22 cellular contexts compared by ENCODE assay signal in the genomic region with DNA sequence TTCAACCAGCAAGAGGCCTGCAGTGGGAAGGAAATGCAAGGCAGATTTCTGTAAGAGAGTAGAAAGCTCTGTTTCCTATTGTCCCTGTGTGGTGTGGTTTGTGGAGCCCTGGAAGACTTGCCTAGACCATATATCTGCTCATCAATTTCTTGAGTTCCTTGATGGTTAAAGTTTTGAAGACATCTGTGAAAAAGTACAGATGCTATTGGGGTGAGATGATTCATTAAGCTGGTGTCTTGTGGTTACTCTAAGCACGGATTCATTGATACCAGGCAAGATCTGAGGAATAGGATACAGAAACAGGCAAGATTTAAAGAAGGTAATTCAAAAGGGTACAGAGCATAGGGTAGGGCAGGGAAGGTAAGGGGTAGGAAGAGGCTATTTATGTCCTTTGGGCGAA.
"Had no signal": no experiment of that assay in that cellular context is flagged by ENCODE, and none has a peak within 500 bp of the region (broad histone marks: within the 10 kb centered on the region; RNA-seq: fewer than 3 reads in every experiment).

No MANE protein-coding gene starts in this region.

- H2AFZ ChIP-seq: hepatocyte had no signal

- H3K4me2 ChIP-seq: hepatocyte had no signal

- H3K27me3 ChIP-seq: ascending aorta, breast epithelium, hepatocyte, sigmoid colon, tibial nerve, vagina had no signal

- H3K9me3 ChIP-seq: ascending aorta, breast epithelium, sigmoid colon, tibial nerve, vagina had no signal

- ATAC-seq: activated CD8-positive, alpha-beta T cell treated with anti-CD3 and anti-CD28 coated beads, Interleukin-2, amount 10 ng/mL, durations not matched to agents 7 days and 5 days had no signal

- H3K4me3 ChIP-seq: ascending aorta, breast epithelium, coronary artery, hepatocyte, lung, sigmoid colon, tibial nerve, vagina had no signal

- H3K4me1 ChIP-seq: ascending aorta, breast epithelium had no signal

- H3K36me3 ChIP-seq: ascending aorta, breast epithelium, sigmoid colon, tibial nerve, vagina had no signal

- H3K79me2 ChIP-seq: hepatocyte had no signal

- H3K27ac ChIP-seq: ascending aorta, coronary artery, hepatocyte, sigmoid colon, tibial nerve, vagina had no signal

- DNase-seq: activated CD4-positive, alpha-beta T cell treated with anti-CD3 and anti-CD28 coated beads, Interleukin-2, amount 10 ng/mL, durations not matched to agents 7 days and 5 days; activated CD4-positive, CD25-positive, alpha-beta regulatory T cell; activated CD8-positive, alpha-beta T cell treated with anti-CD3 and anti-CD28 coated beads, Interleukin-2, amount 10 ng/mL, durations not matched to agents 7 days and 5 days; activated naive CD4-positive, alpha-beta T cell treated with anti-CD3 and anti-CD28 coated beads, Interleukin-2, amount 10 ng/mL, durations not matched to agents 7 days and 5 days; activated T-cell treated with anti-CD3 and anti-CD28 coated beads, Interleukin-2, amount 50 U/mL, for 24 hours; erythroblast; midbrain; nephron progenitor cell; nucleus accumbens; sigmoid colon; stimulated activated CD4-positive, alpha-beta T cell treated with anti-CD3 and anti-CD28 coated beads, Interleukin-12 subunit alpha, Interleukin-12 subunit beta, amount 100 ng/mL, for 4 hours; stimulated activated CD4-positive, alpha-beta T cell treated with anti-CD3 and anti-CD28 coated beads, Interleukin-1b, Interleukin-23, amount 100 ng/mL, for 48 hours; stimulated activated CD8-positive, alpha-beta memory T cell treated with anti-CD3 and anti-CD28 coated beads, Interleukin-4, amount 100 ng/mL, for 48 hours; stimulated activated naive CD4-positive, alpha-beta T cell treated with Interleukin-2 at 50 U/mL for 16 hours; T1000 had no signal
